ENCODE assay signal across 18 cellular contexts in the genomic region with DNA sequence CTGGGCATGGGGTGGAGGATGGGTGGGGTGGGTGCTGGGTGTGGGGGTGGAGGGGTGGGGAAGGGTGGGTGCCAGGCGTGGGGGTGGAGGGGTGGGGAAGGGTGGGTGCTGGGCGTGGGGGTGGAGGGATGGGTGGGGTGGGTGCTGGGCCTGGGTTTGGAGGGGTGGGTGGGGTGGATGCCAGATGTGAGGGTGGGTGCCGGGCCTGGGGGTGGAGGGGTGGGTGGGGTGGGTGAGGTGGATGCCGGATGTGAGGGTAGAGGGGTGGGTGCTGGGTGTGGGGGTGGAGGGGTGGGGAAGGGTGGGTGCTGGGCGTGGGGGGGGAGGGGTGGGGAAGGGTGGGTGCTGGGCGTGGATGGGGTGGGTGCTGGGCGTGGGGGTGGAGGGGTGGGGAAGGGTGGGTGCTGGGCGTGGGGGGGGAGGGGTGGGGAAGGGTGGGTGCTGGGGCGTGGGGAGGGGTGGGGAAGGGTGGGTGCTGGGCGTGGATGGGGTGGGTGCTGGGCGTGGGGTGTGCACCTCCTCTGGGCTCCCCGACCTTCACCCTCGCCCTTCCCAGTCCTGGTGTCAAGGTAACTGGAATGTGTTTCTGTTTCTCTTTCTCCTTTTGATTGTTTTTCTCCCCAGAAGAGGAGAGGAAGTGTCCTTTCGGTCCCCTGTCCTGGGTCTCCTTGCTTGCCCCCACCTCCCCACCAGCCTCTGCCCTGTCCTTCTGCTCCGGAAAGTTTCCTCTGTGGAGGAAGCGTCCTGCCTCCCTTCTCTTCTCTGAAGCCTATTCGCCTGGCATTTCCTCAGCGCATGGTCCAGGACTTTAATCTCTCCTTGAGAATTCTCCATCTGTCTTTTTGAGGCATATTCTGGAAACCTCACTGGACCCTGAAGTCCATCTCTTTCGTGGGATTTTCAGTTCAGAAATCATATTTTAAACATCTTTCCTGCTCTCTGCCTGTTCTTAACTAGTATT. TPM values are rescaled to one million over a fixed set of nuclear protein-coding genes. Genes with fewer than 3 reads are reported as not detected.
DNase-seq lines count a peak whose midpoint lies in the region; ATAC-seq, FAIRE-seq and TF ChIP-seq lines count a peak whose summit lies in the region.
"Had no signal": no experiment of that assay in that cellular context is flagged by ENCODE, and none has a peak within 500 bp of the region (broad histone marks: within the 10 kb centered on the region; RNA-seq: fewer than 3 reads in every experiment).

No MANE protein-coding gene starts in this region.

- H3K9me3 Mint-ChIP-seq in activated B cell treated with CpG ODN at 0.5 μM for 24 hours, result no peaks in the 10 kb centered on the region

- H3K4me2 ChIP-seq in A549, result peak overlapping the region; percentile 71

- TF ChIP-seq EP300 in A549 (IDR thresholded peaks at IDR 0.05), result no peak

- no peak for TF ChIP-seq RAD21 in A549 (conservative IDR thresholded peaks at IDR 0.05 in 1 of 2, IDR thresholded peaks at IDR 0.05 in 1 of 2)

- no peak overlapping the region for H3K9ac ChIP-seq in kidney (ENCODE audit: low read length in 2 of 2)

- intact Hi-C loops in activated B cell treated with CpG ODN at 0.5 μM for 24 hours (cut with micrococcal nuclease), result no loop called here
- intact Hi-C loops in kidney (cut with DNase I), result no loop called here

- TF ChIP-seq POLR2A in A549 (IDR thresholded peaks at IDR 0.05; ENCODE audit: low read length), result no peak

- peak overlapping the region; percentile 27 for H3K27ac Mint-ChIP-seq in activated B cell treated with CpG ODN at 0.5 μM for 24 hours

- no peak for DNase-seq in A549 (ENCODE audit: low read depth in 1 of 2, low spot score in 1 of 2)
- DNase-seq in D721Med (ENCODE audit: insufficient read length, low spot score), result peak; percentile 52
- no peak for DNase-seq in activated B cell treated with CpG ODN at 0.5 μM for 24 hours
- DNase-seq in kidney, result peak; percentile 50
- DNase-seq in hepatic stellate cell (ENCODE audit: low spot score), result no peak
- DNase-seq: islet precursor cell; NCI-H526 treated with DMSO at 0.1 percent for 48 hours; stimulated activated naive CD4-positive, alpha-beta T cell had no signal

- H3K27me3 Mint-ChIP-seq in activated B cell treated with CpG ODN at 0.5 μM for 24 hours, result peaks cover 5% of the 10 kb centered on the region

- 0 out of 3 replicates have a peak overlapping the region, but pooled peaks have one; percentile 24 for H3K4me3 ChIP-seq in A549
- no peak overlapping the region for H3K4me3 ChIP-seq in kidney (ENCODE audit: low read length in 2 of 2)
- H3K4me3 ChIP-seq: gastroesophageal sphincter, K562, right atrium auricular region had no signal

- WGBS in A549 (ENCODE audit: missing lambda C conversion rate), result 15% methylated on average over 10 of the region's 19 CpGs

- H3K9me3 ChIP-seq in A549 (no peaks in the 10 kb centered on the region), kidney (ENCODE audit: control insufficient read depth in 1 of 2, low read length in 2 of 2) (no peaks in the 10 kb centered on the region)
- H3K9me3 ChIP-seq: gastroesophageal sphincter, right atrium auricular region had no signal

- POLR2A ChIA-PET in A549 (lab: Yijun Ruan, JAX), result no interaction called here
- POLR2A ChIA-PET in activated B cell treated with CpG ODN at 0.5 μM for 24 hours (lab: Charles Lee), result no interaction called here

- CTCF ChIA-PET in A549 (lab: Yijun Ruan, JAX), result no interaction called here
- CTCF ChIA-PET in activated B cell treated with CpG ODN at 0.5 μM for 24 hours (lab: Charles Lee), result no interaction called here

- H3K4me1 Mint-ChIP-seq in activated B cell treated with CpG ODN at 0.5 μM for 24 hours, result peaks cover 52% of the 10 kb centered on the region

- no peaks in the 10 kb centered on the region for H3K36me3 ChIP-seq in kidney (ENCODE audit: control insufficient read depth in 1 of 2, insufficient read depth in 2 of 2, low read length in 2 of 2)
- H3K36me3 ChIP-seq: gastroesophageal sphincter, right atrium auricular region had no signal

- no peak overlapping the region for H3K4me3 Mint-ChIP-seq in activated B cell treated with CpG ODN at 0.5 μM for 24 hours

- TF ChIP-seq CTCF in A549 (IDR thresholded peaks at IDR 0.05), result no peak
- TF ChIP-seq CTCF in D721Med (IDR thresholded peaks at IDR 0.05; ENCODE audit: insufficient read depth, missing control alignments), result no peak
- no peak for TF ChIP-seq CTCF in activated B cell treated with CpG ODN at 0.5 μM for 24 hours (IDR thresholded peaks at IDR 0.05)
- no peak for TF ChIP-seq CTCF in kidney (IDR thresholded peaks at IDR 0.05; ENCODE audit: borderline replicate concordance, extremely low read depth, insufficient read depth)

- no peaks in the 10 kb centered on the region for H3K36me3 Mint-ChIP-seq in activated B cell treated with CpG ODN at 0.5 μM for 24 hours (ENCODE audit: low read depth)
- H3K36me3 Mint-ChIP-seq: brain had no signal

- FAIRE-seq in A549 (lab: Jason Lieb, UNC), result no peak
- no peak for FAIRE-seq in D721Med (lab: Jason Lieb, UNC)
- FAIRE-seq in kidney (lab: Jason Lieb, UNC), result no peak
- FAIRE-seq: endometrium, K562 had no signal

- ATAC-seq in A549, result peak; percentile 23 to 68; a peak in 3 of 6 replicates
- no peak for ATAC-seq in activated B cell treated with CpG ODN at 0.5 μM for 24 hours (ENCODE audit: low read depth)
- no peak for ATAC-seq in HG03457 (IDR thresholded peaks at IDR 0.05; ENCODE audit: unreplicated experiment)
- no peak for ATAC-seq in HG02623 (IDR thresholded peaks at IDR 0.05; ENCODE audit: unreplicated experiment)
- ATAC-seq in GM19035 (IDR thresholded peaks at IDR 0.05; ENCODE audit: unreplicated experiment), result no peak
- ATAC-seq: gastroesophageal sphincter, K562 had no signal

- H3K27ac ChIP-seq in A549, result peak overlapping the region; percentile 10 to 71; a peak in 3 of 6 replicates
- H3K27ac ChIP-seq in kidney (ENCODE audit: low read depth in 2 of 2, low read length in 2 of 2), result no peak overlapping the region
- H3K27ac ChIP-seq: gastroesophageal sphincter, right atrium auricular region had no signal

- no peaks in the 10 kb centered on the region for H3K4me1 ChIP-seq in A549
- H3K4me1 ChIP-seq in kidney (ENCODE audit: control insufficient read depth in 1 of 2, insufficient read depth in 1 of 2, low read depth in 1 of 2, low read length in 2 of 2), result no peaks in the 10 kb centered on the region
- H3K4me1 ChIP-seq: gastroesophageal sphincter, right atrium auricular region had no signal

TF ChIP-seq in A549, 52 proteins besides CTCF, POLR2A, EP300 and RAD21 (continues in another document):
- TF ChIP-seq MAFK (IDR thresholded peaks at IDR 0.05; ENCODE audit: partially characterized antibody) (no peak), RNF2 (IDR thresholded peaks at IDR 0.05; ENCODE audit: borderline replicate concordance, low read depth) (no peak), HOXB5 (CRISPR knock-in tag; IDR thresholded peaks at IDR 0.05) (no peak), PBX3 (IDR thresholded peaks at IDR 0.05) (no peak), NR3C1 (IDR thresholded peaks at IDR 0.05) (no peak), ZC3H11A (IDR thresholded peaks at IDR 0.05) (no peak), EHF (CRISPR knock-in tag; IDR thresholded peaks at IDR 0.05) (no peak)
- TF ChIP-seq, protein P1, sequence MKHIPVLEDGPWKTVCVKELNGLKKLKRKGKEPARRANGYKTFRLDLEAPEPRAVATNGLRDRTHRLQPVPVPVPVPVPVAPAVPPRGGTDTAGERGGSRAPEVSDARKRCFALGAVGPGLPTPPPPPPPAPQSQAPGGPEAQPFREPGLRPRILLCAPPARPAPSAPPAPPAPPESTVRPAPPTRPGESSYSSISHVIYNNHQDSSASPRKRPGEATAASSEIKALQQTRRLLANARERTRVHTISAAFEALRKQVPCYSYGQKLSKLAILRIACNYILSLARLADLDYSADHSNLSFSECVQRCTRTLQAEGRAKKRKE (CRISPR knock-in tag; IDR thresholded peaks at IDR 0.05; ENCODE audit: low read depth), result no peak
- TF ChIP-seq, protein P2, sequence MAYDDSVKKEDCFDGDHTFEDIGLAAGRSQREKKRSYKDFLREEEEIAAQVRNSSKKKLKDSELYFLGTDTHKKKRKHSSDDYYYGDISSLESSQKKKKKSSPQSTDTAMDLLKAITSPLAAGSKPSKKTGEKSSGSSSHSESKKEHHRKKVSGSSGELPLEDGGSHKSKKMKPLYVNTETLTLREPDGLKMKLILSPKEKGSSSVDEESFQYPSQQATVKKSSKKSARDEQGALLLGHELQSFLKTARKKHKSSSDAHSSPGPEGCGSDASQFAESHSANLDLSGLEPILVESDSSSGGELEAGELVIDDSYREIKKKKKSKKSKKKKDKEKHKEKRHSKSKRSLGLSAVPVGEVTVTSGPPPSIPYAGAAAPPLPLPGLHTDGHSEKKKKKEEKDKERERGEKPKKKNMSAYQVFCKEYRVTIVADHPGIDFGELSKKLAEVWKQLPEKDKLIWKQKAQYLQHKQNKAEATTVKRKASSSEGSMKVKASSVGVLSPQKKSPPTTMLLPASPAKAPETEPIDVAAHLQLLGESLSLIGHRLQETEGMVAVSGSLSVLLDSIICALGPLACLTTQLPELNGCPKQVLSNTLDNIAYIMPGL (CRISPR knock-in tag; IDR thresholded peaks at IDR 0.05; ENCODE audit: borderline replicate concordance), result no peak

RNA-seq across cellular contexts. Expression of gene CFAP97D2, which starts 22.9 kb away (rescaled TPM):
- polyA plus RNA-seq in A549 (2011; rRNA removed), result not detected in 2 replicates
- not detected in 2 replicates for polyA plus RNA-seq in A549 (2012; cell fraction: cytosol; rRNA removed)
- not detected in 2 replicates for polyA plus RNA-seq in A549 (2012; cell fraction: nucleus; rRNA removed)
- polyA plus RNA-seq in A549 (2017; fragmentation: RNase III; extraction: RNeasy Plus Mini Kit Qiagen cat#74134 plus additional on column Dnase treatment), result not detected in 3 replicates
- polyA minus RNA-seq in A549 (2011; rRNA and poly(A)+ RNA removed), result not detected in 2 replicates
- not detected in 2 replicates for total RNA-seq in activated B cell treated with CpG ODN at 0.5 μM for 24 hours
- not detected for total RNA-seq in kidney
- not detected for polyA plus RNA-seq in kidney (ENCODE audit: insufficient read depth, low read depth, low replicate concordance)
- total RNA-seq: G401, gastroesophageal sphincter, K562, right atrium auricular region had no signal
- polyA plus RNA-seq: BJ, K562 had no signal

RNA-seq across cellular contexts. Expression of gene RASA3, which starts 23.8 kb away (rescaled TPM):
- polyA plus RNA-seq in A549 (2011; rRNA removed), result 4.3 TPM in 2 replicates
- 5.9 and 7.2 TPM in 2 replicates for polyA plus RNA-seq in A549 (2012; cell fraction: cytosol; rRNA removed)
- 9.6 and 9.8 TPM in 2 replicates for polyA plus RNA-seq in A549 (2012; cell fraction: nucleus; rRNA removed)
- 6.6 to 7.6 TPM (median 6.7 TPM) in 3 replicates for polyA plus RNA-seq in A549 (2017; fragmentation: RNase III; extraction: RNeasy Plus Mini Kit Qiagen cat#74134 plus additional on column Dnase treatment)
- 3.5 and 3.9 TPM in 2 replicates for polyA minus RNA-seq in A549 (2011; rRNA and poly(A)+ RNA removed)
- total RNA-seq in activated B cell treated with CpG ODN at 0.5 μM for 24 hours, result 17.5 and 20.4 TPM in 2 replicates
- 28.8 TPM for total RNA-seq in kidney
- polyA plus RNA-seq in kidney (ENCODE audit: insufficient read depth, low read depth, low replicate concordance), result 4.2 TPM

Comparison
In these comparisons a context has a peak if more than half of its experiments do, and no peak if none do; other contexts are left out.
1. ATAC-seq: peak in A549 (2 of 2); none in activated B cell treated with CpG ODN at 0.5 μM for 24 hours (single experiment), HG03457 (single experiment), HG02623 (single experiment) and GM19035 (single experiment).
2. DNase-seq: peak in D721Med (single experiment) and kidney (single experiment); none in A549 (0 of 2), activated B cell treated with CpG ODN at 0.5 μM for 24 hours (single experiment) and hepatic stellate cell (single experiment).
3. H3K27ac ChIP-seq: peak in A549 (2 of 2); none in kidney (0 of 2).